In genomic region chr16:27982184-27982583, GRCh38 we compare ENCODE assay signal across 22 cellular contexts.
DNase-seq lines count a peak whose midpoint lies in the region; ATAC-seq and TF ChIP-seq lines count a peak whose summit lies in the region.
"Had no signal": no experiment of that assay in that cellular context is flagged by ENCODE, and none has a peak within 500 bp of the region (broad histone marks: within the 10 kb centered on the region; RNA-seq: fewer than 3 reads in every experiment).

No MANE protein-coding gene starts in this region.

- H4K91ac ChIP-seq in IMR-90 (ENCODE audit: insufficient read depth, low read depth, low read length) = no peak overlapping the region

- H3K9me3 Mint-ChIP-seq in activated CD8-positive, alpha-beta T cell treated with anti-CD3 and anti-CD28 coated beads for 36 hours = peaks cover 7% of the 10 kb centered on the region
- no peaks in the 10 kb centered on the region for H3K9me3 Mint-ChIP-seq in activated CD8-positive, alpha-beta T cell treated with anti-CD3 and anti-CD28 coated beads, Interleukin-2, amount 10 ng/mL, durations not matched to agents 7 days and 5 days (ENCODE audit: insufficient read depth)
- H3K9me3 Mint-ChIP-seq: stimulated activated effector memory CD8-positive, alpha-beta T cell treated with anti-CD3 and anti-CD28 coated beads, Interleukin-12 subunit alpha, Interleukin-12 subunit beta, amount 100 ng/mL, for 72 hours had no signal

- peaks cover 4% of the 10 kb centered on the region for H3K27me3 Mint-ChIP-seq in activated CD8-positive, alpha-beta T cell treated with anti-CD3 and anti-CD28 coated beads for 36 hours
- peaks cover 5% of the 10 kb centered on the region for H3K27me3 Mint-ChIP-seq in activated CD8-positive, alpha-beta T cell treated with anti-CD3 and anti-CD28 coated beads, Interleukin-2, amount 10 ng/mL, durations not matched to agents 7 days and 5 days (ENCODE audit: low read depth)

- H4K20me1 ChIP-seq in IMR-90 (ENCODE audit: insufficient read depth, low read length) = no peaks in the 10 kb centered on the region

- H3K36me3 ChIP-seq in IMR-90 (ENCODE audit: control insufficient read depth, insufficient read depth, low read length) = no peaks in the 10 kb centered on the region
- H3K36me3 ChIP-seq in SJCRH30 = no peaks in the 10 kb centered on the region
- H3K36me3 ChIP-seq in brain microvascular endothelial cell (replicated peaks) = no peaks in the 10 kb centered on the region
- H3K36me3 ChIP-seq: lower lobe of right lung, uterus had no signal

- TF ChIP-seq POLR2A in IMR-90 (IDR thresholded peaks at IDR 0.05; ENCODE audit: low read depth, low read length) = no peak

- BruUV-seq in IMR-90 (replicated peaks; lab: Mats Ljungman, UMichigan) = no TSS peak

- H3K4me2 ChIP-seq in IMR-90 (ENCODE audit: low read depth, low read length) = no peak overlapping the region

- no peak overlapping the region for H3K18ac ChIP-seq in IMR-90 (ENCODE audit: low read depth, low read length)

- CTCF ChIA-PET in activated CD8-positive, alpha-beta T cell treated with anti-CD3 and anti-CD28 coated beads for 36 hours (lab: Charles Lee) = interaction anchor here (0.6 to 1.3 kb wide), 3 partner anchors 10 to 88 kb away, joined by 3 to 9 read pairs (median 7); no protein-coding TSS in a partner anchor
- CTCF ChIA-PET in activated CD8-positive, alpha-beta T cell treated with anti-CD3 and anti-CD28 coated beads, Interleukin-2, amount 10 ng/mL, durations not matched to agents 7 days and 5 days (lab: Charles Lee) = interaction anchor here (1.3 to 5.1 kb wide), 3 partner anchors 10 to 88 kb away, joined by 3 to 22 read pairs (median 6); no protein-coding TSS in a partner anchor
- CTCF ChIA-PET in IMR-90 (lab: Yijun Ruan, JAX) = interaction anchor here (1.0 kb wide), 1 partner anchor 89 kb away, joined by 3 read pairs; no protein-coding TSS in a partner anchor

- H3K4me1 Mint-ChIP-seq in activated CD8-positive, alpha-beta T cell treated with anti-CD3 and anti-CD28 coated beads for 36 hours (ENCODE audit: low read depth) = no peaks in the 10 kb centered on the region
- H3K4me1 Mint-ChIP-seq in activated CD8-positive, alpha-beta T cell treated with anti-CD3 and anti-CD28 coated beads, Interleukin-2, amount 10 ng/mL, durations not matched to agents 7 days and 5 days (ENCODE audit: low read depth) = no peaks in the 10 kb centered on the region
- H3K4me1 Mint-ChIP-seq: stimulated activated effector memory CD8-positive, alpha-beta T cell treated with anti-CD3 and anti-CD28 coated beads, Interleukin-12 subunit alpha, Interleukin-12 subunit beta, amount 100 ng/mL, for 72 hours had no signal

- dilution Hi-C loops in IMR-90 (cut with HindIII; ENCODE audit: low sequenced_read_pairs, unreplicated experiment) = no loop called here

- no peak overlapping the region for H4K8ac ChIP-seq in IMR-90 (ENCODE audit: low read depth in 2 of 2, low read length in 2 of 2)

- no peak overlapping the region for H3K27ac Mint-ChIP-seq in activated CD8-positive, alpha-beta T cell treated with anti-CD3 and anti-CD28 coated beads for 36 hours
- no peak overlapping the region for H3K27ac Mint-ChIP-seq in activated CD8-positive, alpha-beta T cell treated with anti-CD3 and anti-CD28 coated beads, Interleukin-2, amount 10 ng/mL, durations not matched to agents 7 days and 5 days
- H3K27ac Mint-ChIP-seq: stimulated activated effector memory CD8-positive, alpha-beta T cell treated with anti-CD3 and anti-CD28 coated beads, Interleukin-12 subunit alpha, Interleukin-12 subunit beta, amount 100 ng/mL, for 72 hours had no signal

- no peak overlapping the region for H2BK15ac ChIP-seq in IMR-90 (ENCODE audit: low read depth, low read length)

- no peak overlapping the region for H2BK20ac ChIP-seq in IMR-90 (ENCODE audit: low read depth, low read length)

- no peak for TF ChIP-seq CTCF in activated CD8-positive, alpha-beta T cell treated with anti-CD3 and anti-CD28 coated beads for 36 hours (IDR thresholded peaks at IDR 0.05)
- TF ChIP-seq CTCF in IMR-90 (conservative IDR thresholded peaks at IDR 0.05; ENCODE audit: low read depth, low read length) (no peak), brain microvascular endothelial cell (IDR thresholded peaks at IDR 0.05; ENCODE audit: low read depth, low read length, missing control alignments) (no peak)

- H3K9me3 ChIP-seq in IMR-90 (ENCODE audit: control insufficient read depth, insufficient read depth, low read length) = no peaks in the 10 kb centered on the region
- H3K9me3 ChIP-seq in SJCRH30 (replicated peaks) = no peaks in the 10 kb centered on the region
- H3K9me3 ChIP-seq: lower lobe of right lung, uterus had no signal

- H2AFZ ChIP-seq in IMR-90 (replicated peaks; ENCODE audit: low read length, poor library complexity) = no peak overlapping the region

- H2BK5ac ChIP-seq in IMR-90 (ENCODE audit: low read depth, low read length, poor library complexity, severe bottlenecking) = no peak overlapping the region

- H2AK9ac ChIP-seq in IMR-90 (replicated peaks; ENCODE audit: low read depth, low read length, poor library complexity) = no peak overlapping the region

- H3K27me3 ChIP-seq in IMR-90 (ENCODE audit: control insufficient read depth, insufficient read depth, low read length) (no peaks in the 10 kb centered on the region), SJCRH30 (no peaks in the 10 kb centered on the region), brain microvascular endothelial cell (replicated peaks) (no peaks in the 10 kb centered on the region)
- H3K27me3 ChIP-seq: uterus had no signal

- no peak overlapping the region for H3K4ac ChIP-seq in IMR-90 (ENCODE audit: low read depth, low read length)

- peak; percentile 13 for DNase-seq in activated CD8-positive, alpha-beta T cell treated with anti-CD3 and anti-CD28 coated beads for 36 hours
- no peak for DNase-seq in activated CD8-positive, alpha-beta T cell treated with anti-CD3 and anti-CD28 coated beads, Interleukin-2, amount 10 ng/mL, durations not matched to agents 7 days and 5 days
- no peak for DNase-seq in IMR-90
- DNase-seq in SJCRH30 = peak; percentile 9 to 19
- DNase-seq in posterior vena cava (ENCODE audit: low spot score) = peak; percentile 1
- no peak for DNase-seq in brain microvascular endothelial cell
- no peak for DNase-seq in stimulated activated CD4-positive, alpha-beta T cell treated with anti-CD3 and anti-CD28 coated beads, Interleukin-12 subunit alpha, Interleukin-12 subunit beta, amount 100 ng/mL, for 4 hours
- DNase-seq: activated CD4-positive, alpha-beta T cell treated with anti-CD3 and anti-CD28 coated beads, Interleukin-2, amount 50 U/mL, for 1 hour; activated gamma-delta T cell treated with Interleukin-2 at 50 U/mL for 16 hours; amniotic stem cell; Calu3; cortex of kidney; lower lobe of right lung; NCI-H1105; NCI-H2107; NCI-H748 treated with DMSO at 0.1 percent for 48 hours; PC-3; SHP77; uterus had no signal

- H3K4me1 ChIP-seq in IMR-90 (ENCODE audit: control insufficient read depth, insufficient read depth, low read length) = no peaks in the 10 kb centered on the region
- no peaks in the 10 kb centered on the region for H3K4me1 ChIP-seq in SJCRH30
- H3K4me1 ChIP-seq: lower lobe of right lung, uterus had no signal

- H3K27ac ChIP-seq in IMR-90 (ENCODE audit: insufficient read depth, low read length) (no peak overlapping the region), SJCRH30 (no peak overlapping the region), brain microvascular endothelial cell (no peak overlapping the region)
- H3K27ac ChIP-seq: lower lobe of right lung, skin epidermis, uterus had no signal

- H2AK5ac ChIP-seq in IMR-90 (ENCODE audit: low read depth, low read length) = no peak overlapping the region

- H3K56ac ChIP-seq in IMR-90 (ENCODE audit: extremely low read depth, insufficient read depth, low read length) = no peak overlapping the region

- intact Hi-C loops in activated CD8-positive, alpha-beta T cell treated with anti-CD3 and anti-CD28 coated beads for 36 hours (cut with micrococcal nuclease) = no loop called here
- intact Hi-C loops in IMR-90 (cut with micrococcal nuclease) (no loop called here), posterior vena cava (cut with DNase I) (no loop called here)

- H3K14ac ChIP-seq in IMR-90 (replicated peaks; ENCODE audit: low read depth, low read length) = no peak overlapping the region

- in situ Hi-C loops in IMR-90 (cut with MboI; ENCODE audit: low sequenced_read_pairs) = no loop called here
- in situ Hi-C loops in brain microvascular endothelial cell (cut with HindIII; ENCODE audit: low pct_ligation_motif_present, low sequenced_read_pairs) = no loop called here

- POLR2A ChIA-PET in activated CD8-positive, alpha-beta T cell treated with anti-CD3 and anti-CD28 coated beads for 36 hours (lab: Charles Lee) = no interaction called here
- POLR2A ChIA-PET in activated CD8-positive, alpha-beta T cell treated with anti-CD3 and anti-CD28 coated beads, Interleukin-2, amount 10 ng/mL, durations not matched to agents 7 days and 5 days (lab: Charles Lee) = no interaction called here
- POLR2A ChIA-PET in IMR-90 (lab: Charles Lee; ENCODE audit: unreplicated experiment) = no interaction called here

- H3K4me3 ChIP-seq in IMR-90 (ENCODE audit: insufficient read depth, low read depth, low read length) (no peak overlapping the region), SJCRH30 (no peak overlapping the region), brain microvascular endothelial cell (ENCODE audit: low read depth, low read length) (no peak overlapping the region)
- H3K4me3 ChIP-seq: lower lobe of right lung, skin epidermis, uterus had no signal

- H3K9me1 ChIP-seq in IMR-90 (ENCODE audit: insufficient read depth, low read length) = no peaks in the 10 kb centered on the region

- no CpG with 5 or more reads among the region's 5 CpGs for WGBS in IMR-90 (ENCODE audit: extremely low coverage in 2 of 2, insufficient read length in 1 of 2), 2 experiments

- no peak for TF ChIP-seq RAD21 in IMR-90 (IDR thresholded peaks at IDR 0.05; ENCODE audit: low read length)

- H3K4me3 Mint-ChIP-seq in activated CD8-positive, alpha-beta T cell treated with anti-CD3 and anti-CD28 coated beads for 36 hours = no peak overlapping the region
- no peak overlapping the region for H3K4me3 Mint-ChIP-seq in activated CD8-positive, alpha-beta T cell treated with anti-CD3 and anti-CD28 coated beads, Interleukin-2, amount 10 ng/mL, durations not matched to agents 7 days and 5 days
- H3K4me3 Mint-ChIP-seq: stimulated activated effector memory CD8-positive, alpha-beta T cell treated with anti-CD3 and anti-CD28 coated beads, Interleukin-12 subunit alpha, Interleukin-12 subunit beta, amount 100 ng/mL, for 72 hours had no signal

- no peak overlapping the region for H4K5ac ChIP-seq in IMR-90 (ENCODE audit: low read depth, low read length)

- no peak overlapping the region for H2BK120ac ChIP-seq in IMR-90 (ENCODE audit: low read depth, low read length)

- no peak overlapping the region for H3K23ac ChIP-seq in IMR-90 (ENCODE audit: low read depth, low read length)

- no peaks in the 10 kb centered on the region for H3K36me3 Mint-ChIP-seq in activated CD8-positive, alpha-beta T cell treated with anti-CD3 and anti-CD28 coated beads for 36 hours (ENCODE audit: low read depth)
- H3K36me3 Mint-ChIP-seq in activated CD8-positive, alpha-beta T cell treated with anti-CD3 and anti-CD28 coated beads, Interleukin-2, amount 10 ng/mL, durations not matched to agents 7 days and 5 days (ENCODE audit: low read depth) = no peaks in the 10 kb centered on the region

- ATAC-seq in activated CD8-positive, alpha-beta T cell treated with anti-CD3 and anti-CD28 coated beads for 36 hours = no peak
- no peak for ATAC-seq in activated CD8-positive, alpha-beta T cell treated with anti-CD3 and anti-CD28 coated beads, Interleukin-2, amount 10 ng/mL, durations not matched to agents 7 days and 5 days
- ATAC-seq in IMR-90 (ENCODE audit: low read depth) = no peak
- ATAC-seq in GM18498 (IDR thresholded peaks at IDR 0.05; ENCODE audit: unreplicated experiment) = no peak
- ATAC-seq: lower lobe of right lung; PC-3; stimulated activated effector memory CD8-positive, alpha-beta T cell treated with anti-CD3 and anti-CD28 coated beads, Interleukin-12 subunit alpha, Interleukin-12 subunit beta, amount 100 ng/mL, for 72 hours had no signal

- H3K9ac ChIP-seq in IMR-90 (ENCODE audit: low read depth, low read length) = no peak overlapping the region

- no peaks in the 10 kb centered on the region for H3K79me1 ChIP-seq in IMR-90 (ENCODE audit: low read depth in 1 of 2, low read length in 2 of 2)

Comparison
In these comparisons a context has a peak if more than half of its experiments do, and no peak if none do; other contexts are left out.
1. DNase-seq: peak in activated CD8-positive, alpha-beta T cell treated with anti-CD3 and anti-CD28 coated beads for 36 hours (single experiment), SJCRH30 (2 of 2) and posterior vena cava (single experiment); none in activated CD8-positive, alpha-beta T cell treated with anti-CD3 and anti-CD28 coated beads, Interleukin-2, amount 10 ng/mL, durations not matched to agents 7 days and 5 days (single experiment), IMR-90 (single experiment), brain microvascular endothelial cell (single experiment) and stimulated activated CD4-positive, alpha-beta T cell treated with anti-CD3 and anti-CD28 coated beads, Interleukin-12 subunit alpha, Interleukin-12 subunit beta, amount 100 ng/mL, for 4 hours (single experiment).